In the genomic region with DNA sequence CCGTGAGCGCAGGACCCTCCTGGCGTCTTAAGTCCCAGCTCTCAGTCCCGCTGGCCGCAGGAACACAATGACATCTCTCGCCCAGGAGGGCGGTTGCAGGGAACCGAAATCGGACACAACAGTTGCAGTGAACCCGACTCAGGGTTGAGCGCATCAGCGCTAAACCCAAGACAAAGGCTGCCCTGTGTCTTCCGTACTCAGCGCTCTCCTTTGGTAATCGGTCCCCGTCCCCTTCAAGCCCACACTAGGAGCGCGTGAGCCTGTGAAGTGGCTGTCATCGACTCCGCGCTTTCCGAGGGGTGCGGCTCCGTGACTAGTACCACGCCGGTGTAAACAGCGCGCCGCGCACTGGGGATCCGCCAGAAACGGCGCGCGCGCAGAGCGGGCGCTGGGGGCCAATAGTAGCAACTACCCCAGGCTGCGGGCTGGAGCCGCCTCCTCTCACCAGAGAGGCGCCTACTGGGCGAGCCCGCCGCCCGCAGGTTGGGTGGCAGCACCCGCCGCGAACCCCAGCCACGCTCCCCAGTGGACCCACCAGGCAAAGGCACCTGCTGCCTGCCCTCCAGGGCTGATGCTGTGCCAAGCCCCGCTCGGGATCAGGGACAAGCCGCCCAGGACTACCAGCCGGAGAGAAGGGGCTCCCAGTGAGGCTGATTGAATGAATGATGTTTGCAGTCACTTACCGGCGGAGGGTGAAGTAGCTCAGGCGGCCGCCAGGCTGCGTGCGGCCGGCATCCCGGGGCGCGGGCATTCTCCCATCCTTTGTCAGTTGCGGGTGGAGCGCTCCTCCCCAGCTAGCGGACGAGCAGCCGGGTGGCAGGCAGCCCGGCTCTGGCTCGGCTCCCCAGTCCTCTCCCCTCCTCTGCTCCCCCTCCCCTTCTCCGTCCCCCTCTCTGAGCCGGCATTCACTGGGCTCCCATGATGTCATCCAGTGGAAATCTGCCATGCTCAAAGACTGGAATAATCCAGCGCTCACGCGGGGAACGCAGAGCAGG, we compare ENCODE assay signal across 1 cellular context.
TF ChIP-seq lines count a peak whose summit lies in the region.

No MANE protein-coding gene starts in this region.

TF ChIP-seq in WTC11, 78 proteins besides CTCF, POLR2A, EP300 and RAD21 (continued from another document):
- TF ChIP-seq ERG (CRISPR knock-in tag; IDR thresholded peaks at IDR 0.05) (no peak), ATF1 (CRISPR knock-in tag; IDR thresholded peaks at IDR 0.05) (no peak), SMAD4 (CRISPR knock-in tag; IDR thresholded peaks at IDR 0.05) (no peak), FOXK1 (CRISPR knock-in tag; IDR thresholded peaks at IDR 0.05) (peak; percentile 82), ATF6 (CRISPR knock-in tag; IDR thresholded peaks at IDR 0.05) (no peak), ZBTB21 (CRISPR knock-in tag; IDR thresholded peaks at IDR 0.05; ENCODE audit: borderline replicate concordance) (no peak), FOXJ3 (CRISPR knock-in tag; IDR thresholded peaks at IDR 0.05; ENCODE audit: borderline replicate concordance) (no peak), FOXP1 (CRISPR knock-in tag; IDR thresholded peaks at IDR 0.05; ENCODE audit: borderline replicate concordance) (peak; percentile 73; the same call in 1 of the 2 replicates), ZNF671 (CRISPR knock-in tag; IDR thresholded peaks at IDR 0.05) (no peak), OVOL2 (CRISPR knock-in tag; IDR thresholded peaks at IDR 0.05; ENCODE audit: borderline replicate concordance) (no peak), NFYB (CRISPR knock-in tag; conservative IDR thresholded peaks at IDR 0.05; ENCODE audit: low read depth) (no peak), ZNF121 (CRISPR knock-in tag; IDR thresholded peaks at IDR 0.05) (no peak), MXD4 (CRISPR knock-in tag; IDR thresholded peaks at IDR 0.05; ENCODE audit: borderline replicate concordance) (no peak), IRF2 (CRISPR knock-in tag; IDR thresholded peaks at IDR 0.05; ENCODE audit: borderline replicate concordance, low read depth) (no peak), ZNF219 (CRISPR knock-in tag; IDR thresholded peaks at IDR 0.05; ENCODE audit: borderline replicate concordance) (no peak), ZNF317 (CRISPR knock-in tag; IDR thresholded peaks at IDR 0.05; ENCODE audit: borderline replicate concordance, low read depth) (no peak), JUN (CRISPR knock-in tag; IDR thresholded peaks at IDR 0.05) (no peak)
- TF ChIP-seq, protein P1, sequence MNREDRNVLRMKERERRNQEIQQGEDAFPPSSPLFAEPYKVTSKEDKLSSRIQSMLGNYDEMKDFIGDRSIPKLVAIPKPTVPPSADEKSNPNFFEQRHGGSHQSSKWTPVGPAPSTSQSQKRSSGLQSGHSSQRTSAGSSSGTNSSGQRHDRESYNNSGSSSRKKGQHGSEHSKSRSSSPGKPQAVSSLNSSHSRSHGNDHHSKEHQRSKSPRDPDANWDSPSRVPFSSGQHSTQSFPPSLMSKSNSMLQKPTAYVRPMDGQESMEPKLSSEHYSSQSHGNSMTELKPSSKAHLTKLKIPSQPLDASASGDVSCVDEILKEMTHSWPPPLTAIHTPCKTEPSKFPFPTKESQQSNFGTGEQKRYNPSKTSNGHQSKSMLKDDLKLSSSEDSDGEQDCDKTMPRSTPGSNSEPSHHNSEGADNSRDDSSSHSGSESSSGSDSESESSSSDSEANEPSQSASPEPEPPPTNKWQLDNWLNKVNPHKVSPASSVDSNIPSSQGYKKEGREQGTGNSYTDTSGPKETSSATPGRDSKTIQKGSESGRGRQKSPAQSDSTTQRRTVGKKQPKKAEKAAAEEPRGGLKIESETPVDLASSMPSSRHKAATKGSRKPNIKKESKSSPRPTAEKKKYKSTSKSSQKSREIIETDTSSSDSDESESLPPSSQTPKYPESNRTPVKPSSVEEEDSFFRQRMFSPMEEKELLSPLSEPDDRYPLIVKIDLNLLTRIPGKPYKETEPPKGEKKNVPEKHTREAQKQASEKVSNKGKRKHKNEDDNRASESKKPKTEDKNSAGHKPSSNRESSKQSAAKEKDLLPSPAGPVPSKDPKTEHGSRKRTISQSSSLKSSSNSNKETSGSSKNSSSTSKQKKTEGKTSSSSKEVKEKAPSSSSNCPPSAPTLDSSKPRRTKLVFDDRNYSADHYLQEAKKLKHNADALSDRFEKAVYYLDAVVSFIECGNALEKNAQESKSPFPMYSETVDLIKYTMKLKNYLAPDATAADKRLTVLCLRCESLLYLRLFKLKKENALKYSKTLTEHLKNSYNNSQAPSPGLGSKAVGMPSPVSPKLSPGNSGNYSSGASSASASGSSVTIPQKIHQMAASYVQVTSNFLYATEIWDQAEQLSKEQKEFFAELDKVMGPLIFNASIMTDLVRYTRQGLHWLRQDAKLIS (CRISPR knock-in tag; IDR thresholded peaks at IDR 0.05; ENCODE audit: borderline replicate concordance): 0 out of 2 replicates have a peak, but pooled peaks have one; percentile 66
- TF ChIP-seq, protein P2, sequence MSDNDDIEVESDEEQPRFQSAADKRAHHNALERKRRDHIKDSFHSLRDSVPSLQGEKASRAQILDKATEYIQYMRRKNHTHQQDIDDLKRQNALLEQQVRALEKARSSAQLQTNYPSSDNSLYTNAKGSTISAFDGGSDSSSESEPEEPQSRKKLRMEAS (CRISPR knock-in tag; IDR thresholded peaks at IDR 0.05): peak; percentile 62; the same call in 1 of the 2 replicates
- TF ChIP-seq, protein P3, sequence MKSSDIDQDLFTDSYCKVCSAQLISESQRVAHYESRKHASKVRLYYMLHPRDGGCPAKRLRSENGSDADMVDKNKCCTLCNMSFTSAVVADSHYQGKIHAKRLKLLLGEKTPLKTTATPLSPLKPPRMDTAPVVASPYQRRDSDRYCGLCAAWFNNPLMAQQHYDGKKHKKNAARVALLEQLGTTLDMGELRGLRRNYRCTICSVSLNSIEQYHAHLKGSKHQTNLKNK (CRISPR knock-in tag; IDR thresholded peaks at IDR 0.05): no peak
- TF ChIP-seq, protein P4, sequence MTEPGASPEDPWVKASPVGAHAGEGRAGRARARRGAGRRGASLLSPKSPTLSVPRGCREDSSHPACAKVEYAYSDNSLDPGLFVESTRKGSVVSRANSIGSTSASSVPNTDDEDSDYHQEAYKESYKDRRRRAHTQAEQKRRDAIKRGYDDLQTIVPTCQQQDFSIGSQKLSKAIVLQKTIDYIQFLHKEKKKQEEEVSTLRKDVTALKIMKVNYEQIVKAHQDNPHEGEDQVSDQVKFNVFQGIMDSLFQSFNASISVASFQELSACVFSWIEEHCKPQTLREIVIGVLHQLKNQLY (CRISPR knock-in tag; IDR thresholded peaks at IDR 0.05): no peak
- TF ChIP-seq, protein P5, sequence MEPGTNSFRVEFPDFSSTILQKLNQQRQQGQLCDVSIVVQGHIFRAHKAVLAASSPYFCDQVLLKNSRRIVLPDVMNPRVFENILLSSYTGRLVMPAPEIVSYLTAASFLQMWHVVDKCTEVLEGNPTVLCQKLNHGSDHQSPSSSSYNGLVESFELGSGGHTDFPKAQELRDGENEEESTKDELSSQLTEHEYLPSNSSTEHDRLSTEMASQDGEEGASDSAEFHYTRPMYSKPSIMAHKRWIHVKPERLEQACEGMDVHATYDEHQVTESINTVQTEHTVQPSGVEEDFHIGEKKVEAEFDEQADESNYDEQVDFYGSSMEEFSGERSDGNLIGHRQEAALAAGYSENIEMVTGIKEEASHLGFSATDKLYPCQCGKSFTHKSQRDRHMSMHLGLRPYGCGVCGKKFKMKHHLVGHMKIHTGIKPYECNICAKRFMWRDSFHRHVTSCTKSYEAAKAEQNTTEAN (CRISPR knock-in tag; IDR thresholded peaks at IDR 0.05): no peak
